8 cellular contexts compared by ENCODE assay signal in genomic region chr10:63977329-63977923, GRCh38.
DNase-seq lines count a peak whose midpoint lies in the region; ATAC-seq and TF ChIP-seq lines count a peak whose summit lies in the region.

No MANE protein-coding gene starts in this region.

- no peaks in the 10 kb centered on the region for H3K36me3 ChIP-seq in Peyer's patch

- TF ChIP-seq POLR2A in Peyer's patch (IDR thresholded peaks at IDR 0.05), result no peak

- no peak overlapping the region for H3K27ac ChIP-seq in Peyer's patch

- peaks cover 13% of the 10 kb centered on the region for H3K9me3 Mint-ChIP-seq in nephron progenitor cell
- H3K9me3 Mint-ChIP-seq in stimulated activated memory B cell treated with anti-CD40 and anti-IgM and Interleukin-4, amounts not matched to agents 10 μg/mL and 1 μg/mL and 100 μg/mL, for 72 hours, result no peaks in the 10 kb centered on the region
- no peaks in the 10 kb centered on the region for H3K9me3 Mint-ChIP-seq in activated T-cell treated with anti-CD3 and anti-CD28 coated beads, Interleukin-2, amount 50 U/mL, for 24 hours

- no peaks in the 10 kb centered on the region for H3K4me1 ChIP-seq in Peyer's patch

- H3K4me1 Mint-ChIP-seq in nephron progenitor cell, result peaks cover 19% of the 10 kb centered on the region
- peaks cover 36% of the 10 kb centered on the region for H3K4me1 Mint-ChIP-seq in stimulated activated memory B cell treated with anti-CD40 and anti-IgM and Interleukin-4, amounts not matched to agents 10 μg/mL and 1 μg/mL and 100 μg/mL, for 72 hours
- no peaks in the 10 kb centered on the region for H3K4me1 Mint-ChIP-seq in activated T-cell treated with anti-CD3 and anti-CD28 coated beads, Interleukin-2, amount 50 U/mL, for 24 hours (ENCODE audit: low read depth)

- H3K27ac Mint-ChIP-seq in nephron progenitor cell, result no peak overlapping the region
- H3K27ac Mint-ChIP-seq in stimulated activated memory B cell treated with anti-CD40 and anti-IgM and Interleukin-4, amounts not matched to agents 10 μg/mL and 1 μg/mL and 100 μg/mL, for 72 hours, result no peak overlapping the region
- no peak overlapping the region for H3K27ac Mint-ChIP-seq in activated T-cell treated with anti-CD3 and anti-CD28 coated beads, Interleukin-2, amount 50 U/mL, for 24 hours

- H3K4me3 ChIP-seq in Peyer's patch (no peak overlapping the region), epithelial cell of proximal tubule (ENCODE audit: low read depth, low read length) (no peak overlapping the region)

- TF ChIP-seq CTCF in Peyer's patch (IDR thresholded peaks at IDR 0.05) (peak in 4 of 6 experiments; percentile 27 to 43 (median 32)), epithelial cell of proximal tubule (conservative IDR thresholded peaks at IDR 0.05; ENCODE audit: low read depth, low read length) (peak; percentile 80), nephron progenitor cell (IDR thresholded peaks at IDR 0.05) (peak; percentile 50)

- H3K9me3 ChIP-seq in Peyer's patch, result no peaks in the 10 kb centered on the region

- ATAC-seq in GM19023 (IDR thresholded peaks at IDR 0.05; ENCODE audit: unreplicated experiment), result peak; percentile 51
- ATAC-seq in HG03175 (IDR thresholded peaks at IDR 0.05; ENCODE audit: unreplicated experiment), result peak; percentile 62
- ATAC-seq in stimulated activated memory B cell treated with anti-CD40 and anti-IgM and Interleukin-4, amounts not matched to agents 10 μg/mL and 1 μg/mL and 100 μg/mL, for 72 hours, result no peak

- DNase-seq in DMS153 (lab: John Stamatoyannopoulos, UW) (peak; percentile 6), Peyer's patch (no peak), epithelial cell of proximal tubule (ENCODE audit: low read depth) (peak; percentile 4), nephron progenitor cell (peak; percentile 39)
- no peak for DNase-seq in activated T-cell treated with anti-CD3 and anti-CD28 coated beads, Interleukin-2, amount 50 U/mL, for 24 hours

- H3K36me3 Mint-ChIP-seq in nephron progenitor cell (ENCODE audit: low read depth), result no peaks in the 10 kb centered on the region
- H3K36me3 Mint-ChIP-seq in stimulated activated memory B cell treated with anti-CD40 and anti-IgM and Interleukin-4, amounts not matched to agents 10 μg/mL and 1 μg/mL and 100 μg/mL, for 72 hours, result peaks cover 5% of the 10 kb centered on the region
- no peaks in the 10 kb centered on the region for H3K36me3 Mint-ChIP-seq in activated T-cell treated with anti-CD3 and anti-CD28 coated beads, Interleukin-2, amount 50 U/mL, for 24 hours (ENCODE audit: low read depth)

- H3K27me3 Mint-ChIP-seq in nephron progenitor cell (ENCODE audit: low read depth, poor library complexity), result peaks cover 9% of the 10 kb centered on the region
- H3K27me3 Mint-ChIP-seq in stimulated activated memory B cell treated with anti-CD40 and anti-IgM and Interleukin-4, amounts not matched to agents 10 μg/mL and 1 μg/mL and 100 μg/mL, for 72 hours, result no peaks in the 10 kb centered on the region
- no peaks in the 10 kb centered on the region for H3K27me3 Mint-ChIP-seq in activated T-cell treated with anti-CD3 and anti-CD28 coated beads, Interleukin-2, amount 50 U/mL, for 24 hours

- no peaks in the 10 kb centered on the region for H3K27me3 ChIP-seq in Peyer's patch

- no peak overlapping the region for H3K4me3 Mint-ChIP-seq in nephron progenitor cell
- H3K4me3 Mint-ChIP-seq in stimulated activated memory B cell treated with anti-CD40 and anti-IgM and Interleukin-4, amounts not matched to agents 10 μg/mL and 1 μg/mL and 100 μg/mL, for 72 hours, result no peak overlapping the region
- no peak overlapping the region for H3K4me3 Mint-ChIP-seq in activated T-cell treated with anti-CD3 and anti-CD28 coated beads, Interleukin-2, amount 50 U/mL, for 24 hours

Comparison
In these comparisons a context has a peak if more than half of its experiments do, and no peak if none do; other contexts are left out.
1. DNase-seq: peak in DMS153 (single experiment), epithelial cell of proximal tubule (single experiment) and nephron progenitor cell (single experiment); none in Peyer's patch (0 of 3) and activated T-cell treated with anti-CD3 and anti-CD28 coated beads, Interleukin-2, amount 50 U/mL, for 24 hours (single experiment).
2. Peak in every context shown above with its lines, with median percentiles within 50 percentile points of each other: CTCF ChIP-seq.